In the genomic region with DNA sequence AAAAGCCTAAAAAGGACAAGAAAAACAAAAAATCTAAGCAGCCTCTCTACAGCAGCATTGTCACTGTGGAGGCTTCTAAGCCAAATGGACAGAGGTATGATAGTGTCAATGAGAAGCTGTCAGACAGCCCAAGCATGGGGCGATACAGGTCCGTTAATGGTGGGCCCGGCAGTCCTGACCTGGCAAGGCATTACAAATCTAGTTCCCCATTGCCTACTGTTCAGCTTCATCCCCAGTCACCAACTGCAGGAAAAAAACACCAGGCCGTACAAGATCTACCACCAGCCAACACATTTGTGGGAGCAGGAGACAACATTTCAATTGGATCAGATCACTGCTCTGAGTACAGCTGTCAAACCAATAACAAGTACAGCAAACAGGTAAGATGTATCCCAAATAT, we compare ENCODE assay signal across 16 cellular contexts.
DNase-seq lines count a peak whose midpoint lies in the region; ATAC-seq and TF ChIP-seq lines count a peak whose summit lies in the region.
"Had no signal": no experiment of that assay in that cellular context is flagged by ENCODE, and none has a peak within 500 bp of the region (broad histone marks: within the 10 kb centered on the region; RNA-seq: fewer than 3 reads in every experiment).

No MANE protein-coding gene starts in this region.

- no peak for ATAC-seq in stimulated activated effector memory CD8-positive, alpha-beta T cell treated with anti-CD3 and anti-CD28 coated beads, Interleukin-12 subunit alpha, Interleukin-12 subunit beta, amount 100 ng/mL, for 72 hours
- no peak for ATAC-seq in GM19463 (IDR thresholded peaks at IDR 0.05; ENCODE audit: unreplicated experiment)
- ATAC-seq: natural killer cell treated with Interleukin-12 subunit alpha and Interleukin-12 subunit beta and Interleukin-15 and Interleukin-18, amount 100 ng/mL, for 72 hours; T-helper 17 cell had no signal

- TF ChIP-seq CTCF in astrocyte of the spinal cord (IDR thresholded peaks at IDR 0.05; ENCODE audit: low read depth, low read length) (no peak), retinal pigment epithelial cell (conservative IDR thresholded peaks at IDR 0.05; ENCODE audit: low read depth, low read length) (no peak)

- in situ Hi-C loops in astrocyte of the spinal cord (cut with HindIII; ENCODE audit: low sequenced_read_pairs): no loop called here

- H3K4me3 ChIP-seq in GM08714 (ENCODE audit: low read length) (peak overlapping the region; percentile 8; the same call in 1 of the 2 replicates), astrocyte of the spinal cord (ENCODE audit: low read depth, low read length) (peak overlapping the region; percentile 15), iPS-20b (ENCODE audit: low read length) (peak overlapping the region; percentile 76), retinal pigment epithelial cell (ENCODE audit: low read length) (peak overlapping the region; percentile 92)

- peaks cover 10% of the 10 kb centered on the region for H3K36me3 Mint-ChIP-seq in stimulated activated effector memory CD8-positive, alpha-beta T cell treated with anti-CD3 and anti-CD28 coated beads, Interleukin-12 subunit alpha, Interleukin-12 subunit beta, amount 100 ng/mL, for 72 hours

- H3K27me3 ChIP-seq in iPS-20b (ENCODE audit: insufficient read depth, low read length): peaks cover 46% of the 10 kb centered on the region

- H3K4me1 ChIP-seq in iPS-20b (ENCODE audit: insufficient read depth, low read length): no peaks in the 10 kb centered on the region; the same call in 1 of the 2 replicates

- no peak overlapping the region for H3K9ac ChIP-seq in iPS-20b (ENCODE audit: low read depth, low read length)

- DNase-seq in astrocyte of the spinal cord (ENCODE audit: low read depth, low spot score): no peak
- DNase-seq in retinal pigment epithelial cell (ENCODE audit: low read depth): no peak
- DNase-seq in stimulated activated effector memory CD8-positive, alpha-beta T cell treated with anti-CD3 and anti-CD28 coated beads, Interleukin-12 subunit alpha, Interleukin-12 subunit beta, amount 100 ng/mL, for 72 hours (ENCODE audit: low spot score in 2 of 2): no peak
- DNase-seq in NCI-H774 (lab: John Stamatoyannopoulos, UW): no peak
- no peak for DNase-seq in GM19238 (ENCODE audit: insufficient read length, low spot score)
- DNase-seq: activated CD4-positive, alpha-beta T cell treated with anti-CD3 and anti-CD28 coated beads, Interleukin-2, amount 50 U/mL, for 1 hour; central memory CD4-positive, alpha-beta T cell; GOT3; stimulated activated CD4-positive, alpha-beta T cell treated with anti-CD3 and anti-CD28 coated beads, Interleukin-15, amount 100 ng/mL, for 24 hours; T-helper 17 cell had no signal

- H3K9me3 Mint-ChIP-seq in stimulated activated effector memory CD8-positive, alpha-beta T cell treated with anti-CD3 and anti-CD28 coated beads, Interleukin-12 subunit alpha, Interleukin-12 subunit beta, amount 100 ng/mL, for 72 hours: no peaks in the 10 kb centered on the region
- H3K9me3 Mint-ChIP-seq: activated T-helper 2 cell treated with anti-CD3 and anti-CD28 coated beads, Interferon-gamma antibody, Interleukin-2, Interleukin-4, amounts not matched to agents 10 μg/mL and 5 μg/mL and 100 μg/mL, durations not matched to agents 14 hours and 24 hours and 36 hours; natural killer cell treated with Interleukin-12 subunit alpha and Interleukin-12 subunit beta and Interleukin-15 and Interleukin-18, amount 100 ng/mL, for 72 hours had no signal

- H3K27ac ChIP-seq in iPS-20b (ENCODE audit: low read length): no peak overlapping the region

- H3K4me1 Mint-ChIP-seq in stimulated activated effector memory CD8-positive, alpha-beta T cell treated with anti-CD3 and anti-CD28 coated beads, Interleukin-12 subunit alpha, Interleukin-12 subunit beta, amount 100 ng/mL, for 72 hours: no peaks in the 10 kb centered on the region

- no peaks in the 10 kb centered on the region; the same call in 1 of the 2 replicates for H3K9me3 ChIP-seq in iPS-20b (ENCODE audit: insufficient read depth, low read depth, low read length)

- H3K27ac Mint-ChIP-seq in stimulated activated effector memory CD8-positive, alpha-beta T cell treated with anti-CD3 and anti-CD28 coated beads, Interleukin-12 subunit alpha, Interleukin-12 subunit beta, amount 100 ng/mL, for 72 hours: no peak overlapping the region
- H3K27ac Mint-ChIP-seq: activated T-helper 2 cell treated with anti-CD3 and anti-CD28 coated beads, Interferon-gamma antibody, Interleukin-2, Interleukin-4, amounts not matched to agents 10 μg/mL and 5 μg/mL and 100 μg/mL, durations not matched to agents 14 hours and 24 hours and 36 hours; B cell; natural killer cell treated with Interleukin-12 subunit alpha and Interleukin-12 subunit beta and Interleukin-15 and Interleukin-18, amount 100 ng/mL, for 72 hours; T-helper 17 cell had no signal

- H3K36me3 ChIP-seq in iPS-20b (ENCODE audit: insufficient read depth, low read depth, low read length): no peaks in the 10 kb centered on the region

- no peak overlapping the region for H3K4me3 Mint-ChIP-seq in stimulated activated effector memory CD8-positive, alpha-beta T cell treated with anti-CD3 and anti-CD28 coated beads, Interleukin-12 subunit alpha, Interleukin-12 subunit beta, amount 100 ng/mL, for 72 hours
- H3K4me3 Mint-ChIP-seq: B cell; natural killer cell treated with Interleukin-12 subunit alpha and Interleukin-12 subunit beta and Interleukin-15 and Interleukin-18, amount 100 ng/mL, for 72 hours; T-helper 17 cell had no signal

Comparison
In these comparisons a context has a peak if more than half of its experiments do, and no peak if none do; other contexts are left out.
1. H3K4me3 ChIP-seq: peak in every context shown above with its lines; median percentile 92 in retinal pigment epithelial cell; 76 in iPS-20b; 15 in astrocyte of the spinal cord; 8 in GM08714.